In the genomic region with DNA sequence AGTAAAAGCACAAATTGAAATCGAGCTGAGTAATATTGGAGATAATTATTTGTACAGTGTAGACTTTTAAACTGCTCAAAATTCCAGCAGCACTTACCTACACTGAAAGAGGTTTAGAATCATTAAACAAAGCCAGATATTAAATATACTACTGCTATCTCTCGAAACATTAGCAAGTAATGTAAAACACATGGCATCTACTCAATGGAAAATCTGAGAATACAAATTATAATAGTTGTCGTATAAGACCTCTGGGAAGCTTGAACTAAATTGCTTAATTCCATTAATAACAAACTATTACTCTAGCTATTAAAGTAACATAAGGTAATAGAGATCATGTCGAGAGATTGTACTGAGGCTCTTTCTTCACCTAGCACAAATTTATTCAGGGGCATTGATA, we compare ENCODE assay signal across 24 cellular contexts.
DNase-seq lines count a peak whose midpoint lies in the region; ATAC-seq, FAIRE-seq and TF ChIP-seq lines count a peak whose summit lies in the region.
"Had no signal": no experiment of that assay in that cellular context is flagged by ENCODE, and none has a peak within 500 bp of the region (broad histone marks: within the 10 kb centered on the region; RNA-seq: fewer than 3 reads in every experiment).

No MANE protein-coding gene starts in this region.

- H3K27me3 Mint-ChIP-seq in type B pancreatic cell, result no peaks in the 10 kb centered on the region
- peaks cover 0 to 14% (median 0%) of the 10 kb centered on the region in 5 donors for H3K27me3 Mint-ChIP-seq in naive thymus-derived CD4-positive, alpha-beta T cell

- H3K9me2 ChIP-seq in SK-N-SH, result no peaks in the 10 kb centered on the region

- no peaks in the 10 kb centered on the region for H3K36me3 ChIP-seq in SK-N-SH (replicated peaks in 1 of 2; ENCODE audit: control insufficient read depth in 1 of 2, insufficient read depth in 2 of 2, low read length in 1 of 2)
- no peaks in the 10 kb centered on the region for H3K36me3 ChIP-seq in WERI-Rb-1
- no peaks in the 10 kb centered on the region for H3K36me3 ChIP-seq in naive thymus-derived CD4-positive, alpha-beta T cell (ENCODE audit: control insufficient read depth in 2 of 3, insufficient read depth in 3 of 3, low read length in 3 of 3)
- H3K36me3 ChIP-seq in psoas muscle (ENCODE audit: insufficient read depth in 1 of 2, low read depth in 1 of 2), result no peaks in the 10 kb centered on the region
- H3K36me3 ChIP-seq: BE2C, BLaER1 had no signal

- no peaks in the 10 kb centered on the region for H3F3A ChIP-seq in SK-N-SH (replicated peaks; ENCODE audit: insufficient read depth)

- H3K9me3 ChIP-seq in SK-N-SH, result no peaks in the 10 kb centered on the region
- H3K9me3 ChIP-seq in WERI-Rb-1 (ENCODE audit: severe bottlenecking), result no peaks in the 10 kb centered on the region
- no peaks in the 10 kb centered on the region for H3K9me3 ChIP-seq in naive thymus-derived CD4-positive, alpha-beta T cell (ENCODE audit: control insufficient read depth in 2 of 3, low read length in 3 of 3)
- no peaks in the 10 kb centered on the region for H3K9me3 ChIP-seq in psoas muscle
- H3K9me3 ChIP-seq: BE2C, BLaER1 had no signal

- no peak for ATAC-seq in naive thymus-derived CD4-positive, alpha-beta T cell
- ATAC-seq in left cardiac atrium (no peak), psoas muscle (no peak)

- H3K4me3 ChIP-seq in SK-N-SH (ENCODE audit: low read depth in 2 of 2, low read length in 1 of 2) (no peak overlapping the region), WERI-Rb-1 (ENCODE audit: low read depth, low read length) (no peak overlapping the region), psoas muscle (no peak overlapping the region)
- H3K4me3 ChIP-seq in naive thymus-derived CD4-positive, alpha-beta T cell (ENCODE audit: low read length), result no peak overlapping the region
- H3K4me3 ChIP-seq: BLaER1 had no signal

- no peak overlapping the region for H3K4me2 ChIP-seq in SK-N-SH
- H3K4me2 ChIP-seq: BLaER1 had no signal

- TF ChIP-seq RAD21 in SK-N-SH (IDR thresholded peaks at IDR 0.05; ENCODE audit: low read length), result no peak

- H3K36me3 Mint-ChIP-seq in type B pancreatic cell, result no peaks in the 10 kb centered on the region
- H3K36me3 Mint-ChIP-seq in naive thymus-derived CD4-positive, alpha-beta T cell, result no peaks in the 10 kb centered on the region
- H3K36me3 Mint-ChIP-seq: CD4-positive, alpha-beta memory T cell; CD4-positive, CD25-positive, alpha-beta regulatory T cell; CD8-positive, alpha-beta memory T cell had no signal

- WGBS in SK-N-SH (ENCODE audit: low lambda C conversion rate), result 46% methylated on average over 4 of the region's 4 CpGs
- 90 to 93% (median 92%) methylated on average over 4 of the region's 4 CpGs for WGBS in psoas muscle, 3 donors

- no peaks in the 10 kb centered on the region for H3K27me3 ChIP-seq in SK-N-SH (ENCODE audit: insufficient read depth)
- no peaks in the 10 kb centered on the region for H3K27me3 ChIP-seq in WERI-Rb-1 (ENCODE audit: insufficient read depth, low read depth, severe bottlenecking)
- H3K27me3 ChIP-seq in naive thymus-derived CD4-positive, alpha-beta T cell (ENCODE audit: control insufficient read depth in 2 of 2, insufficient read depth in 2 of 2, low read length in 2 of 2), result no peaks in the 10 kb centered on the region
- no peaks in the 10 kb centered on the region for H3K27me3 ChIP-seq in psoas muscle (ENCODE audit: insufficient read depth in 3 of 3, low read length in 2 of 3)
- H3K27me3 ChIP-seq: BE2C had no signal

- peak overlapping the region; percentile 22 for H3K27ac Mint-ChIP-seq in type B pancreatic cell
- H3K27ac Mint-ChIP-seq in naive thymus-derived CD4-positive, alpha-beta T cell, result no peak overlapping the region
- H3K27ac Mint-ChIP-seq: CD14-positive monocyte; CD4-positive, alpha-beta memory T cell; CD4-positive, CD25-positive, alpha-beta regulatory T cell had no signal

- H3K27ac ChIP-seq in SK-N-SH (ENCODE audit: low read depth in 2 of 2, low read length in 1 of 2), result peak overlapping the region in 1 of 2 experiments; percentile 51; a peak in 2 of 4 replicates
- H3K27ac ChIP-seq in WERI-Rb-1, result peak overlapping the region; percentile 96
- H3K27ac ChIP-seq in naive thymus-derived CD4-positive, alpha-beta T cell (ENCODE audit: low read depth, low read length), result no peak overlapping the region
- H3K27ac ChIP-seq in psoas muscle, result no peak overlapping the region
- H3K27ac ChIP-seq: BLaER1 had no signal

- peaks cover 50% of the 10 kb centered on the region for H3K4me1 Mint-ChIP-seq in type B pancreatic cell (ENCODE audit: unreplicated experiment)
- peaks cover 29 to 74% (median 40%) of the 10 kb centered on the region in 7 donors for H3K4me1 Mint-ChIP-seq in naive thymus-derived CD4-positive, alpha-beta T cell

- no peaks in the 10 kb centered on the region for H4K20me1 ChIP-seq in SK-N-SH (ENCODE audit: insufficient read depth)

- no peak overlapping the region for H2AFZ ChIP-seq in SK-N-SH (ENCODE audit: low read depth)

- DNase-seq in SK-N-SH, result no peak
- no peak for DNase-seq in WERI-Rb-1
- no peak for DNase-seq in type B pancreatic cell (ENCODE audit: extremely low spot score, unreplicated experiment)
- no peak for DNase-seq in naive thymus-derived CD4-positive, alpha-beta T cell
- DNase-seq in NCI-H1436 treated with DMSO at 0.1 percent for 48 hours (lab: John Stamatoyannopoulos, UW), result no peak
- DNase-seq in left cardiac atrium, result no peak
- no peak for DNase-seq in psoas muscle
- DNase-seq: 8988T; ACHN; BE2C; C1 segment of cervical spinal cord; CD4-positive, alpha-beta memory T cell; CD4-positive, CD25-positive, alpha-beta regulatory T cell; COR-L47; DMS79 treated with DMSO at 0.1 percent for 48 hours; GF-D8 had no signal

- no peaks in the 10 kb centered on the region for H3K79me2 ChIP-seq in SK-N-SH (ENCODE audit: insufficient read depth)

- TF ChIP-seq CTCF in SK-N-SH (IDR thresholded peaks at IDR 0.05) (no peak), WERI-Rb-1 (IDR thresholded peaks at IDR 0.05; ENCODE audit: low read depth, low read length) (no peak), type B pancreatic cell (conservative IDR thresholded peaks at IDR 0.05) (no peak), psoas muscle (IDR thresholded peaks at IDR 0.05) (no peak)

- intact Hi-C loops in naive thymus-derived CD4-positive, alpha-beta T cell (cut with micrococcal nuclease), result no loop called here
- intact Hi-C loops in left cardiac atrium (cut with DNase I), result no loop called here
- intact Hi-C loops in psoas muscle (cut with DNase I), result no loop called here

- H3K9ac ChIP-seq in SK-N-SH, result no peak overlapping the region
- H3K9ac ChIP-seq: BLaER1 had no signal

- no peaks in the 10 kb centered on the region for H3K9me3 Mint-ChIP-seq in type B pancreatic cell
- no peaks in the 10 kb centered on the region for H3K9me3 Mint-ChIP-seq in naive thymus-derived CD4-positive, alpha-beta T cell
- H3K9me3 Mint-ChIP-seq: CD4-positive, alpha-beta memory T cell; CD4-positive, CD25-positive, alpha-beta regulatory T cell; CD8-positive, alpha-beta memory T cell had no signal

- POLR2A ChIA-PET in SK-N-SH (lab: Yijun Ruan, JAX), result no interaction called here
- POLR2A ChIA-PET in naive thymus-derived CD4-positive, alpha-beta T cell (lab: Charles Lee), result no interaction called here

- peaks cover 21 to 33% of the 10 kb centered on the region in 2 experiments; a peak in 3 of 4 replicates for H3K4me1 ChIP-seq in SK-N-SH (ENCODE audit: control insufficient read depth in 1 of 2, insufficient read depth in 2 of 2, low read depth in 1 of 2, low read length in 1 of 2)
- peaks cover 0 to 32% of the 10 kb centered on the region in 2 donors for H3K4me1 ChIP-seq in naive thymus-derived CD4-positive, alpha-beta T cell (ENCODE audit: control insufficient read depth in 2 of 2, insufficient read depth in 2 of 2, low read length in 2 of 2)
- H3K4me1 ChIP-seq in psoas muscle, result peaks cover 23% of the 10 kb centered on the region

- CTCF ChIA-PET in SK-N-SH (lab: Yijun Ruan, JAX), result interaction anchor here (0.8 to 3.5 kb wide), 7 partner anchors 11 to 267 kb away, joined by 3 to 20 read pairs (median 6); no protein-coding TSS in a partner anchor
- CTCF ChIA-PET in naive thymus-derived CD4-positive, alpha-beta T cell (lab: Charles Lee), result no interaction called here

- no peak for TF ChIP-seq EP300 in SK-N-SH (IDR thresholded peaks at IDR 0.05; ENCODE audit: borderline replicate concordance in 1 of 2, low read depth in 1 of 2, low read length in 1 of 2)

- H3K4me3 Mint-ChIP-seq in type B pancreatic cell, result no peak overlapping the region
- no peak overlapping the region for H3K4me3 Mint-ChIP-seq in naive thymus-derived CD4-positive, alpha-beta T cell
- H3K4me3 Mint-ChIP-seq: CD4-positive, alpha-beta memory T cell; CD4-positive, CD25-positive, alpha-beta regulatory T cell; CD8-positive, alpha-beta memory T cell had no signal

- FAIRE-seq in islet of Langerhans (lab: Jason Lieb, UNC), result peak; percentile 30
- FAIRE-seq: A204.1, G401.6, GM12891, GM19239 had no signal

TF ChIP-seq in SK-N-SH, 30 proteins besides CTCF, POLR2A, EP300 and RAD21:
- TF ChIP-seq MXI1 (IDR thresholded peaks at IDR 0.05; ENCODE audit: low read depth, low read length) (no peak), NFIC (IDR thresholded peaks at IDR 0.05; ENCODE audit: borderline replicate concordance) (no peak), CHD2 (IDR thresholded peaks at IDR 0.05; ENCODE audit: low read length, partially characterized antibody) (peak; percentile 42), GABPA (IDR thresholded peaks at IDR 0.05; ENCODE audit: low read depth) (no peak), RXRA (IDR thresholded peaks at IDR 0.05; ENCODE audit: borderline replicate concordance, low read depth) (no peak)
TF ChIP-seq in SK-N-SH: peak in this region for 1.
